In the genomic region with DNA sequence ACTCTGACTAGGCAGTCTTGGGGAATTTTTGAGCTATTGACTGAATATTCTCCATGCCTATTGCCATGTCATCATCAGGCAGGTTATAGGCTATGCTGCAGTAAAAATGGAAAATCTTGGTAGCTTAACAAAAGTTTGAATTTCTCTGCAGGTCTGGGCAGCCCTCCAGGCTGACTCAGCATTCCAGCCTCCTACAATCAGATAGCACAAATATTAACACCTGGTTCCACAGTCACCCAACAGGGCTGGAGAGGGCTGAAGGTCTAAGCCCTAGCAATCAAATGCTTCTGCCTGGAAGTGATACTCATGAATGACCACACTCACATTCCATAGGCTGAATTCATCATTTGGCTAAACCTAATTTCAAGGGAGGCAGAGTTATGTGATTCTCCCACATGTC, we compare ENCODE assay signal across 9 cellular contexts. TPM values are rescaled to one million over a fixed set of nuclear protein-coding genes. Genes with fewer than 3 reads are reported as not detected.
DNase-seq lines count a peak whose midpoint lies in the region; ATAC-seq and TF ChIP-seq lines count a peak whose summit lies in the region.
"Had no signal": no experiment of that assay in that cellular context is flagged by ENCODE, and none has a peak within 500 bp of the region (broad histone marks: within the 10 kb centered on the region; RNA-seq: fewer than 3 reads in every experiment).

No MANE protein-coding gene starts in this region.

- DNase-seq in COLO829 (ENCODE audit: low spot score) (peak; percentile 26), PC-3 (peak; percentile 92), epithelial cell of proximal tubule (ENCODE audit: low read depth) (peak; percentile 75), non-pigmented ciliary epithelial cell (ENCODE audit: low read depth) (peak; percentile 97), activated gamma-delta T cell treated with Interleukin-2 at 50 U/mL for 16 hours (no peak), SKM-1 treated with dmso at 0.1 percent for 144 hours (lab: John Stamatoyannopoulos, UW; ENCODE audit: unreplicated experiment) (no peak), NCI-H2227 (lab: John Stamatoyannopoulos, UW; ENCODE audit: unreplicated experiment) (no peak)
- DNase-seq in activated naive CD4-positive, alpha-beta T cell treated with anti-CD3 and anti-CD28 coated beads, Interleukin-2, amount 50 U/mL, for 16 hours, result no peak
- DNase-seq: NCI-H524 treated with DMSO at 0.1 percent for 48 hours had no signal

- BruUV-seq in PC-3 (replicated peaks; lab: Mats Ljungman, UMichigan), result no TSS peak

- H4K20me1 ChIP-seq in PC-3 (ENCODE audit: low read length), result no peaks in the 10 kb centered on the region

- H3K79me2 ChIP-seq in PC-3 (ENCODE audit: low read length), result no peaks in the 10 kb centered on the region

- H3K4me2 ChIP-seq in PC-3 (ENCODE audit: low read length), result peak overlapping the region; percentile 81

- no peaks in the 10 kb centered on the region for H3K9me2 ChIP-seq in PC-3 (replicated peaks; ENCODE audit: low read length)

- peak; percentile 80 for ATAC-seq in PC-3

- TF ChIP-seq CTCF in PC-3 (conservative IDR thresholded peaks at IDR 0.05; ENCODE audit: low read depth, low read length) (no peak), epithelial cell of proximal tubule (conservative IDR thresholded peaks at IDR 0.05; ENCODE audit: low read depth, low read length) (no peak)

- CTCF ChIA-PET in PC-3 (lab: Charles Lee), result no interaction called here

- peaks cover 33% of the 10 kb centered on the region for H3K4me1 ChIP-seq in PC-3 (ENCODE audit: insufficient read depth, low read length)

- intact Hi-C loops in PC-3 (cut with micrococcal nuclease), result loop anchor here (2.0 kb wide), 1 partner anchor 56 kb away; no protein-coding TSS in a partner anchor

- POLR2A ChIA-PET in PC-3 (lab: Charles Lee; ENCODE audit: unreplicated experiment), result interaction anchor here (0.6 to 1.6 kb wide), 2 partner anchors 9 to 55 kb away, joined by 8 to 10 read pairs; a partner anchor contains a TSS

- no peak overlapping the region for H2AFZ ChIP-seq in PC-3 (ENCODE audit: low read length)

- H3K27ac ChIP-seq in PC-3 (ENCODE audit: low read length), result peak overlapping the region; percentile 97

- H3F3A ChIP-seq in PC-3 (ENCODE audit: low read length, unreplicated experiment), result peaks cover 11% of the 10 kb centered on the region

- no peaks in the 10 kb centered on the region for H3K36me3 ChIP-seq in PC-3 (ENCODE audit: low read depth, low read length)

- H3K27me3 ChIP-seq in PC-3 (ENCODE audit: low read length), result no peaks in the 10 kb centered on the region

- H3K9me3 ChIP-seq in PC-3 (ENCODE audit: low read length), result no peaks in the 10 kb centered on the region

- H3K9ac ChIP-seq in PC-3 (ENCODE audit: low read length), result peak overlapping the region; percentile 79

- peak overlapping the region; percentile 51 for H3K4me3 ChIP-seq in PC-3 (ENCODE audit: low read length)
- H3K4me3 ChIP-seq in epithelial cell of proximal tubule (ENCODE audit: low read depth, low read length), result no peak overlapping the region

RNA-seq across cellular contexts. Expression of a gene that starts 9.6 kb away (rescaled TPM):
- 15.5 and 19.2 TPM in 2 replicates for total RNA-seq in PC-3 (2014; rRNA removed)
- total RNA-seq in epithelial cell of proximal tubule, result 12.0 and 16.5 TPM in 2 replicates

Comparison
In these comparisons a context has a peak if more than half of its experiments do, and no peak if none do; other contexts are left out.
1. DNase-seq: peak in COLO829 (single experiment), PC-3 (single experiment), epithelial cell of proximal tubule (single experiment) and non-pigmented ciliary epithelial cell (single experiment); none in activated naive CD4-positive, alpha-beta T cell treated with anti-CD3 and anti-CD28 coated beads, Interleukin-2, amount 50 U/mL, for 16 hours (single experiment), activated gamma-delta T cell treated with Interleukin-2 at 50 U/mL for 16 hours (single experiment), SKM-1 treated with dmso at 0.1 percent for 144 hours (single experiment) and NCI-H2227 (single experiment).